1 cellular context compared by ENCODE assay signal in the genomic region with DNA sequence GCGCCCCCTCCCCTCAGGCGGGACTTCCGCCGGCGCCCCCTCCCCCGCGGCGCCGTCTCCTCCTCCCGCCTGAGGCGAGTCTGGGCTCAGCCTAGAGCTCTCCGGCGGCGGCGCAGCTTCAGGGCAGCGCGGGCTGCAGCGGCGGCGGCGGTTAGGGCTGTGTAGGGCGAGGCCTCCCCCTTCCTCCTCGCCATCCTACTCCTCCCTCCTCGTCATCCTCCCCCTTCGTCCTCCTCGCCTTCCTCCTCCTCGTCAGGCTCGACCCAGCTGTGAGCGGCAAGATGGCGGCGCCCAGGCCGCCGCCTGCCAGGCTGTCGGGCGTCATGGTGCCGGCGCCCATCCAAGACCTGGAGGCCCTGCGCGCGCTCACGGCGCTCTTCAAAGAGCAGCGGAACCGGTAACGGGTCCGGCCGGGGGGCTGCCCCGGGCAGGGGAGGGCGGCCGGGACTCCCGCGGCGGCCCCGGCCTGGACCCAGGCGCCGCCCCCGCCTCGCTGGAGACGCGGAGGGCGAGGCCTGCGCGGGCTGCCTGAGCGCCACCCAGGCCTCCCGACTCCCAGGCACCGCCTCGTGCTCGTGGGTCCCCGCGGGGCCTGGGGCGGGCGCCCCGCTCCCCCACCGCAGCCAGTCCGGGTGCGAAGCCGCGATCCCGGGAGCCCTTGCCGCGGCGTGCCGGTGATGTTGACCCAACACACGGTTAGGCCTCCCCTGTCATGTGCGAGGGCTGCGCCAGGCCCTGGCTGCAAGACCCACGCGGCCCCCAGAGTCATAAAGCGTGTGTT.
TF ChIP-seq lines count a peak whose summit lies in the region.

A gene with protein sequence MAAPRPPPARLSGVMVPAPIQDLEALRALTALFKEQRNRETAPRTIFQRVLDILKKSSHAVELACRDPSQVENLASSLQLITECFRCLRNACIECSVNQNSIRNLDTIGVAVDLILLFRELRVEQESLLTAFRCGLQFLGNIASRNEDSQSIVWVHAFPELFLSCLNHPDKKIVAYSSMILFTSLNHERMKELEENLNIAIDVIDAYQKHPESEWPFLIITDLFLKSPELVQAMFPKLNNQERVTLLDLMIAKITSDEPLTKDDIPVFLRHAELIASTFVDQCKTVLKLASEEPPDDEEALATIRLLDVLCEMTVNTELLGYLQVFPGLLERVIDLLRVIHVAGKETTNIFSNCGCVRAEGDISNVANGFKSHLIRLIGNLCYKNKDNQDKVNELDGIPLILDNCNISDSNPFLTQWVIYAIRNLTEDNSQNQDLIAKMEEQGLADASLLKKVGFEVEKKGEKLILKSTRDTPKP (plus strand): TSS at position 52 of the 781 bp plus-strand sequence. CDS start 230 bp downstream, at position 282.

TF ChIP-seq in SK-N-SH, 30 proteins besides CTCF, POLR2A, EP300 and RAD21 (continued from another document):
- TF ChIP-seq RCOR1 (IDR thresholded peaks at IDR 0.05; ENCODE audit: low read length) (no peak), MXI1 (IDR thresholded peaks at IDR 0.05; ENCODE audit: low read depth, low read length) (peak; percentile 68), NRF1 (IDR thresholded peaks at IDR 0.05; ENCODE audit: low read depth, low read length) (no peak), MEF2A (IDR thresholded peaks at IDR 0.05; ENCODE audit: borderline replicate concordance, low read depth) (no peak), FOSL2 (IDR thresholded peaks at IDR 0.05; ENCODE audit: borderline replicate concordance, low read depth) (no peak)
